ENCODE assay signal across 1 cellular context in genomic region chr6:34238507-34239239, GRCh38.
TF ChIP-seq lines count a peak whose summit lies in the region.

No MANE protein-coding gene starts in this region.

TF ChIP-seq in GM23338, 12 proteins besides CTCF, POLR2A, EP300 and RAD21 (continued from another document):
- TF ChIP-seq ZNF462 (CRISPR knock-in tag; IDR thresholded peaks at IDR 0.05): no peak
TF ChIP-seq in GM23338: peak in this region for 0.
